In the genomic region with DNA sequence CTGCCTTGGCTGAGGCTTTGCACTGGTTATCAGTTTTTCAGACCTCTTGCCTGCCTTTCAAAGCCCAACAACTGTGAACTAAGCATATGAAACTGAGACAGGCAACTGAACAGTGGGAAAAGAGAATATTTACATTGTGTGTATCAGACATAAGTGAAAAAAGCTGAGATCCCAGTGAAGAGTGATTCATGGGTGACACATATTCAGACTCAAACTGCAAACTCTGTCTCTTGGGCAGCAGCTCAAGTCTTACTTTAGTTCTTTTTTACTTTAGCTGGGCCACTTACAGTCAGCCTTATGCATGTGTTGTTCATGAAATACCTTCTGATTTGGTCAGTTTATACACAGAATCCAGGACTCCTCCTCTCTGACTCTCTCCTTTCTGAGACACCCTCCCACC, we compare ENCODE assay signal across 13 cellular contexts. TPM values are rescaled to one million over a fixed set of nuclear protein-coding genes. Genes with fewer than 3 reads are reported as not detected.
DNase-seq lines count a peak whose midpoint lies in the region; ATAC-seq and TF ChIP-seq lines count a peak whose summit lies in the region.
"Had no signal": no experiment of that assay in that cellular context is flagged by ENCODE, and none has a peak within 500 bp of the region (broad histone marks: within the 10 kb centered on the region; RNA-seq: fewer than 3 reads in every experiment).

No MANE protein-coding gene starts in this region.

- no peak overlapping the region for H3K4me3 ChIP-seq in breast epithelium
- H3K4me3 ChIP-seq in fibroblast of lung (replicated peaks in 1 of 4; ENCODE audit: control extremely low read depth in 1 of 4, insufficient read depth in 1 of 4, low read depth in 3 of 4, low read length in 4 of 4) = no peak overlapping the region
- H3K4me3 ChIP-seq: left ventricle myocardium inferior had no signal

- peaks cover 17% of the 10 kb centered on the region for H3K36me3 Mint-ChIP-seq in MCF 10A (ENCODE audit: insufficient read depth, unreplicated experiment)
- H3K36me3 Mint-ChIP-seq in T-helper 17 cell (ENCODE audit: low read depth) = peaks cover 5% of the 10 kb centered on the region

- H3K4me1 Mint-ChIP-seq in MCF 10A (ENCODE audit: insufficient read depth, unreplicated experiment) (peaks cover 20% of the 10 kb centered on the region), T-helper 17 cell (peaks cover 26% of the 10 kb centered on the region)
- H3K4me1 Mint-ChIP-seq in stimulated activated naive CD8-positive, alpha-beta T cell treated with anti-CD3 and anti-CD28 coated beads, Interleukin-15, amount 100 ng/mL, for 72 hours = peaks cover 57% of the 10 kb centered on the region

- H3K4me3 Mint-ChIP-seq in MCF 10A (ENCODE audit: unreplicated experiment) (no peak overlapping the region), T-helper 17 cell (no peak overlapping the region)
- no peak overlapping the region for H3K4me3 Mint-ChIP-seq in stimulated activated naive CD8-positive, alpha-beta T cell treated with anti-CD3 and anti-CD28 coated beads, Interleukin-15, amount 100 ng/mL, for 72 hours

- no TSS peak for BruUV-seq in MCF 10A (replicated peaks; lab: Mats Ljungman, UMichigan)

- ATAC-seq in T-helper 17 cell = no peak
- ATAC-seq in stimulated activated naive CD8-positive, alpha-beta T cell treated with anti-CD3 and anti-CD28 coated beads, Interleukin-15, amount 100 ng/mL, for 72 hours = peak; percentile 90

- intact Hi-C loops in MCF 10A (cut with micrococcal nuclease) = no loop called here
- intact Hi-C loops in breast epithelium (cut with DNase I; ENCODE audit: low total_unique reads) = no loop called here

- H3K27me3 Mint-ChIP-seq in MCF 10A (ENCODE audit: insufficient read depth, unreplicated experiment) = no peaks in the 10 kb centered on the region
- no peaks in the 10 kb centered on the region for H3K27me3 Mint-ChIP-seq in T-helper 17 cell
- H3K27me3 Mint-ChIP-seq in stimulated activated naive CD8-positive, alpha-beta T cell treated with anti-CD3 and anti-CD28 coated beads, Interleukin-15, amount 100 ng/mL, for 72 hours = no peaks in the 10 kb centered on the region
- H3K27me3 Mint-ChIP-seq: progenitor cell of endocrine pancreas had no signal

- no peaks in the 10 kb centered on the region for H3K36me3 ChIP-seq in breast epithelium
- no peaks in the 10 kb centered on the region for H3K36me3 ChIP-seq in fibroblast of lung (ENCODE audit: control insufficient read depth, insufficient read depth, low read length)
- H3K36me3 ChIP-seq: left ventricle myocardium inferior had no signal

- no peaks in the 10 kb centered on the region for H3K9me3 Mint-ChIP-seq in MCF 10A (ENCODE audit: unreplicated experiment)
- no peaks in the 10 kb centered on the region for H3K9me3 Mint-ChIP-seq in stimulated activated naive CD8-positive, alpha-beta T cell treated with anti-CD3 and anti-CD28 coated beads, Interleukin-15, amount 100 ng/mL, for 72 hours

- H3K27me3 ChIP-seq in breast epithelium (no peaks in the 10 kb centered on the region), fibroblast of lung (ENCODE audit: control insufficient read depth, insufficient read depth, low read length) (no peaks in the 10 kb centered on the region)

- H2AFZ ChIP-seq in fibroblast of lung (ENCODE audit: low read length) = no peak overlapping the region

- no peak overlapping the region for H3K9ac ChIP-seq in fibroblast of lung (ENCODE audit: insufficient read depth, low read length)

- peak overlapping the region; percentile 77 for H3K4me2 ChIP-seq in fibroblast of lung (ENCODE audit: extremely low read depth, insufficient read depth, low read length)

- H3K27ac Mint-ChIP-seq in MCF 10A (ENCODE audit: low read depth, unreplicated experiment) (peak overlapping the region; percentile 89), T-helper 17 cell (peak overlapping the region; percentile 62)
- no peak overlapping the region for H3K27ac Mint-ChIP-seq in stimulated activated naive CD8-positive, alpha-beta T cell treated with anti-CD3 and anti-CD28 coated beads, Interleukin-15, amount 100 ng/mL, for 72 hours
- H3K27ac Mint-ChIP-seq: progenitor cell of endocrine pancreas had no signal

- H3K9me3 ChIP-seq in breast epithelium (no peaks in the 10 kb centered on the region), T-helper 17 cell (ENCODE audit: control insufficient read depth, low read length, poor library complexity, severe bottlenecking) (no peaks in the 10 kb centered on the region), fibroblast of lung (ENCODE audit: control insufficient read depth, insufficient read depth, low read depth, low read length) (no peaks in the 10 kb centered on the region)
- H3K9me3 ChIP-seq: Caco-2, left ventricle myocardium inferior had no signal

- no peaks in the 10 kb centered on the region for H4K20me1 ChIP-seq in fibroblast of lung (ENCODE audit: control insufficient read depth, extremely low read depth, insufficient read depth, low read length)

- no peak for TF ChIP-seq CTCF in MCF 10A (IDR thresholded peaks at IDR 0.05; ENCODE audit: unreplicated experiment)
- no peak for TF ChIP-seq CTCF in breast epithelium (IDR thresholded peaks at IDR 0.05)
- no peak for TF ChIP-seq CTCF in fibroblast of lung (conservative IDR thresholded peaks at IDR 0.05 in 1 of 2, IDR thresholded peaks at IDR 0.05 in 1 of 2; ENCODE audit: low read depth in 1 of 2, low read length in 2 of 2)

- no peak overlapping the region for H3K27ac ChIP-seq in breast epithelium
- H3K27ac ChIP-seq in fibroblast of lung (ENCODE audit: insufficient read depth, low read length) = peak overlapping the region; percentile 62
- H3K27ac ChIP-seq: left ventricle myocardium inferior had no signal

- peaks cover 50% of the 10 kb centered on the region for H3K79me2 ChIP-seq in fibroblast of lung (ENCODE audit: control insufficient read depth, insufficient read depth, low read length)

- TF ChIP-seq POLR2A in breast epithelium (IDR thresholded peaks at IDR 0.05) = no peak

- H3K4me1 ChIP-seq in breast epithelium (no peaks in the 10 kb centered on the region), fibroblast of lung (ENCODE audit: control insufficient read depth, extremely low read depth, insufficient read depth, low read length) (peaks cover 5% of the 10 kb centered on the region)
- H3K4me1 ChIP-seq: Caco-2 had no signal

- DNase-seq in MCF 10A (ENCODE audit: unreplicated experiment) = peak; percentile 47
- DNase-seq in breast epithelium (ENCODE audit: low spot score in 2 of 2) = no peak
- no peak for DNase-seq in T-helper 17 cell
- DNase-seq in fibroblast of lung (ENCODE audit: low read depth in 2 of 2) = peak; percentile 85 to 90
- no peak for DNase-seq in stimulated activated naive CD8-positive, alpha-beta T cell treated with anti-CD3 and anti-CD28 coated beads, Interleukin-15, amount 100 ng/mL, for 72 hours
- DNase-seq in SIG-M5 treated with dmso at 0.1 percent for 504 hours (lab: John Stamatoyannopoulos, UW; ENCODE audit: unreplicated experiment) = no peak
- no peak for DNase-seq in stimulated activated CD4-positive, alpha-beta T cell treated with anti-CD3 and anti-CD28 coated beads, Interleukin-2, amount 100 ng/mL, for 48 hours
- no peak for DNase-seq in ecto neural progenitor cell (ENCODE audit: low spot score)
- DNase-seq: Caco-2, left ventricle myocardium inferior, NCI-H2107, SHP77 treated with DMSO at 0.1 percent for 48 hours had no signal

- POLR2A ChIA-PET in MCF 10A (lab: Yijun Ruan, JAX) = interaction anchor here (0.7 to 1.9 kb wide), 4 partner anchors 11 to 1666 kb away, joined by 3 to 6 read pairs (median 6); no protein-coding TSS in a partner anchor

- CTCF ChIA-PET in MCF 10A (lab: Yijun Ruan, JAX) = interaction anchor here (0.8 kb wide), 1 partner anchor 68 kb away, joined by 5 read pairs; no protein-coding TSS in a partner anchor

RNA-seq across cellular contexts. Expression of a gene that starts 19.2 kb away (rescaled TPM):
- total RNA-seq in MCF 10A (2022) (39.1 and 55.6 TPM in 2 replicates), breast epithelium (10 to 100 TPM; 45.9 to 58.1 (median 52.8) TPM), T-helper 17 cell (10 to 100 TPM; 43.8 to 48.1 TPM), fibroblast of lung (64.2 and 87.4 TPM in 2 replicates)
- polyA plus RNA-seq in fibroblast of lung = 56.8 and 65.0 TPM in 2 replicates
- 53.4 and 61.0 TPM in 2 replicates for polyA plus RNA-seq in fibroblast of lung (2012)
- polyA minus RNA-seq in fibroblast of lung (ENCODE audit: low replicate concordance) = 5.3 and 7.1 TPM in 2 replicates

Comparison
In these comparisons a context has a peak if more than half of its experiments do, and no peak if none do; other contexts are left out.
1. DNase-seq: peak in MCF 10A (single experiment) and fibroblast of lung (2 of 2); none in breast epithelium (0 of 2), T-helper 17 cell (0 of 3), stimulated activated naive CD8-positive, alpha-beta T cell treated with anti-CD3 and anti-CD28 coated beads, Interleukin-15, amount 100 ng/mL, for 72 hours (0 of 2), SIG-M5 treated with dmso at 0.1 percent for 504 hours (single experiment), stimulated activated CD4-positive, alpha-beta T cell treated with anti-CD3 and anti-CD28 coated beads, Interleukin-2, amount 100 ng/mL, for 48 hours (0 of 2) and ecto neural progenitor cell (single experiment).
2. H3K27ac Mint-ChIP-seq: peak in MCF 10A (single experiment) and T-helper 17 cell (single experiment); none in stimulated activated naive CD8-positive, alpha-beta T cell treated with anti-CD3 and anti-CD28 coated beads, Interleukin-15, amount 100 ng/mL, for 72 hours (0 of 2).